In genomic region chr5:180424094-180424493, GRCh38 we compare ENCODE assay signal across 18 cellular contexts.
"Had no signal": no experiment of that assay in that cellular context is flagged by ENCODE, and none has a peak within 500 bp of the region (broad histone marks: within the 10 kb centered on the region; RNA-seq: fewer than 3 reads in every experiment).

No MANE protein-coding gene starts in this region.

- H3K36me3 ChIP-seq: lower lobe of right lung, neural progenitor cell, pancreas, tibial artery had no signal

- H3K4me1 ChIP-seq: lower lobe of right lung, neural progenitor cell, pancreas, tibial artery had no signal

- H3K9me3 ChIP-seq: lower lobe of right lung, pancreas, tibial artery had no signal

- H3K9ac ChIP-seq: neural progenitor cell had no signal

- H3K4me3 ChIP-seq: lower lobe of right lung, neural progenitor cell, pancreas, tibial artery had no signal

- H3K4me3 Mint-ChIP-seq: activated CD4-positive, alpha-beta T cell treated with anti-CD3 and anti-CD28 coated beads, Interleukin-2, amount 10 ng/mL, durations not matched to agents 24 days and 14 days; activated naive CD8-positive, alpha-beta T cell treated with anti-CD3 and anti-CD28 coated beads, Interleukin-2, amount 10 ng/mL, durations not matched to agents 7 days and 5 days; immature natural killer cell; mesothelial cell of epicardium; neural progenitor cell; stimulated activated naive B cell treated with anti-CD40 and anti-IgM and Interleukin-4, amounts not matched to agents 10 μg/mL and 1 μg/mL and 100 μg/mL, for 72 hours; T-helper 17 cell had no signal

- H3K4me1 Mint-ChIP-seq: activated CD4-positive, alpha-beta T cell treated with anti-CD3 and anti-CD28 coated beads, Interleukin-2, amount 10 ng/mL, durations not matched to agents 24 days and 14 days; activated naive CD8-positive, alpha-beta T cell treated with anti-CD3 and anti-CD28 coated beads, Interleukin-2, amount 10 ng/mL, durations not matched to agents 7 days and 5 days; immature natural killer cell; mesothelial cell of epicardium; stimulated activated naive B cell treated with anti-CD40 and anti-IgM and Interleukin-4, amounts not matched to agents 10 μg/mL and 1 μg/mL and 100 μg/mL, for 72 hours had no signal

- H3K4me2 ChIP-seq: neural progenitor cell had no signal

- H3K27me3 ChIP-seq: neural progenitor cell, pancreas, tibial artery had no signal

- DNase-seq: activated CD4-positive, alpha-beta T cell treated with anti-CD3 and anti-CD28 coated beads, Interleukin-2, amount 10 ng/mL, durations not matched to agents 24 days and 14 days; activated CD4-positive, CD25-positive, alpha-beta regulatory T cell; activated CD8-positive, alpha-beta memory T cell treated with anti-CD3 and anti-CD28 coated beads, Interleukin-2, amount 50 U/mL, for 48 hours; activated naive CD8-positive, alpha-beta T cell treated with anti-CD3 and anti-CD28 coated beads, Interleukin-2, amount 10 ng/mL, durations not matched to agents 7 days and 5 days; anterior cingulate cortex; immature natural killer cell; left colon; lower lobe of right lung; pancreas; stimulated activated CD4-positive, alpha-beta T cell treated with anti-CD3 and anti-CD28 coated beads, Interleukin-2, amount 100 ng/mL, for 48 hours; stimulated activated naive B cell treated with anti-CD40 and anti-IgM and Interleukin-4, amounts not matched to agents 10 μg/mL and 1 μg/mL and 100 μg/mL, for 72 hours; T-helper 17 cell; tibial artery had no signal

- H3K9me3 Mint-ChIP-seq: activated CD4-positive, alpha-beta T cell treated with anti-CD3 and anti-CD28 coated beads, Interleukin-2, amount 10 ng/mL, durations not matched to agents 24 days and 14 days; activated naive CD8-positive, alpha-beta T cell treated with anti-CD3 and anti-CD28 coated beads, Interleukin-2, amount 10 ng/mL, durations not matched to agents 7 days and 5 days; immature natural killer cell; mesothelial cell of epicardium; stimulated activated naive B cell treated with anti-CD40 and anti-IgM and Interleukin-4, amounts not matched to agents 10 μg/mL and 1 μg/mL and 100 μg/mL, for 72 hours had no signal

- H3K27ac ChIP-seq: epithelial cell of prostate, lower lobe of right lung, neural progenitor cell, pancreas, tibial artery had no signal

- ATAC-seq: left colon; lower lobe of right lung; pancreas; stimulated activated naive B cell treated with anti-CD40 and anti-IgM and Interleukin-4, amounts not matched to agents 10 μg/mL and 1 μg/mL and 100 μg/mL, for 72 hours; T-helper 17 cell had no signal

- H3K27ac Mint-ChIP-seq: activated CD4-positive, alpha-beta T cell treated with anti-CD3 and anti-CD28 coated beads, Interleukin-2, amount 10 ng/mL, durations not matched to agents 24 days and 14 days; activated naive CD8-positive, alpha-beta T cell treated with anti-CD3 and anti-CD28 coated beads, Interleukin-2, amount 10 ng/mL, durations not matched to agents 7 days and 5 days; immature natural killer cell; mesothelial cell of epicardium; stimulated activated naive B cell treated with anti-CD40 and anti-IgM and Interleukin-4, amounts not matched to agents 10 μg/mL and 1 μg/mL and 100 μg/mL, for 72 hours; T-helper 17 cell had no signal

- FAIRE-seq: frontal cortex, pancreas, urothelium cell line had no signal
